Comparison of ENCODE assay signal across 8 cellular contexts in the genomic region with DNA sequence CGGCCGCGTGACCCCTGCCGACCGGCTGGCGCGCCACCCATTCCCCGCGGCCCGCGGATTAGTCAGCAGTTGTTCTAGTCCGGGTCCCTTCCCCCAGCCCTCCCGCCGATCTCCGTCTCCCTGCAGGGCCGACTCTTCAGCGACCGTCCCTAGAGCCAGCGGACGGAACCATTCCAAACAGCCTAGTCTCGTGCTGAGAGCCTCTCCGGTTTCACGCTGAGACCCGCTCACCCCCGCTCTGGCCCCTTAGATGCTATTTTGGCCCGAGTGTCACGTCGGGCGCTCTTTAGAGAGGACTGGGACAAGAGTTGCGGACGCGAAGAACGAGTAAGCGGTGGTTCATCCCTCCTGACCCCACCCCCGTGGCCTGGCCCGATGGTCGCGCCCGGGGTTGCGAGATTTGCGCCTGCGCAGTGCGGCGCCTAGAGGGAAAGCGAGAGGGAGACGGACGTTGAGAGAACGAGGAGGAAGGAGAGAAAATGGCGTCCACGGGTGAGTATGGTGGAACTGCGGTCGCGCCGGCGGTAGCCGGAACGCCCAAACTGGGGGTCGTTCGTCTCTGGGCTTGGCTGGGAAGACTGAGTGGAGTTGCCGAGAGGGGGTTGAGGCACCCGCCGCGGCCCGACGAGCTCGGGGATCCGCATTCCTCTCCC. TPM values are rescaled to one million over a fixed set of nuclear protein-coding genes. Genes with fewer than 3 reads are reported as not detected.
DNase-seq lines count a peak whose midpoint lies in the region; ATAC-seq and TF ChIP-seq lines count a peak whose summit lies in the region.

A gene with protein sequence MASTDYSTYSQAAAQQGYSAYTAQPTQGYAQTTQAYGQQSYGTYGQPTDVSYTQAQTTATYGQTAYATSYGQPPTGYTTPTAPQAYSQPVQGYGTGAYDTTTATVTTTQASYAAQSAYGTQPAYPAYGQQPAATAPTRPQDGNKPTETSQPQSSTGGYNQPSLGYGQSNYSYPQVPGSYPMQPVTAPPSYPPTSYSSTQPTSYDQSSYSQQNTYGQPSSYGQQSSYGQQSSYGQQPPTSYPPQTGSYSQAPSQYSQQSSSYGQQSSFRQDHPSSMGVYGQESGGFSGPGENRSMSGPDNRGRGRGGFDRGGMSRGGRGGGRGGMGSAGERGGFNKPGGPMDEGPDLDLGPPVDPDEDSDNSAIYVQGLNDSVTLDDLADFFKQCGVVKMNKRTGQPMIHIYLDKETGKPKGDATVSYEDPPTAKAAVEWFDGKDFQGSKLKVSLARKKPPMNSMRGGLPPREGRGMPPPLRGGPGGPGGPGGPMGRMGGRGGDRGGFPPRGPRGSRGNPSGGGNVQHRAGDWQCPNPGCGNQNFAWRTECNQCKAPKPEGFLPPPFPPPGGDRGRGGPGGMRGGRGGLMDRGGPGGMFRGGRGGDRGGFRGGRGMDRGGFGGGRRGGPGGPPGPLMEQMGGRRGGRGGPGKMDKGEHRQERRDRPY (plus strand): TSS at position 411 of the 653 bp plus-strand sequence. CDS start 69 bp downstream, at position 480.
A gene (minus strand): TSS at position 124 of the 653 bp plus-strand sequence. CDS start 2,355 bp downstream, outside the sequence.

- peaks cover 29% of the 10 kb centered on the region; the same call in 1 of the 2 replicates for H3K36me3 ChIP-seq in SU-DHL-6 (ENCODE audit: low read length)
- H3K36me3 ChIP-seq in ovary = no peaks in the 10 kb centered on the region
- peaks cover 16% of the 10 kb centered on the region for H3K36me3 ChIP-seq in thymus (ENCODE audit: control insufficient read depth, insufficient read depth)

- peak within 1 kb of the TSS; percentile 47 for H2AFZ ChIP-seq in SU-DHL-6 (ENCODE audit: low read depth, low read length, severe bottlenecking)

- H3K9me3 ChIP-seq in SU-DHL-6 (ENCODE audit: insufficient read depth, low read length) = no peaks in the 10 kb centered on the region
- H3K9me3 ChIP-seq in ovary = no peaks in the 10 kb centered on the region
- H3K9me3 ChIP-seq in thymus (ENCODE audit: control insufficient read depth) = no peaks in the 10 kb centered on the region

- ATAC-seq in HG02759 (IDR thresholded peaks at IDR 0.05; ENCODE audit: unreplicated experiment) (peak; percentile 77), Right ventricle myocardium inferior (peak; percentile 95)
- ATAC-seq in activated naive CD8-positive, alpha-beta T cell treated with anti-CD3 and anti-CD28 coated beads, Interleukin-2, amount 10 ng/mL, durations not matched to agents 7 days and 5 days (ENCODE audit: low read depth) = peak; percentile 89

- H3K36me3 Mint-ChIP-seq in activated naive CD8-positive, alpha-beta T cell treated with anti-CD3 and anti-CD28 coated beads, Interleukin-2, amount 10 ng/mL, durations not matched to agents 7 days and 5 days = peaks cover 35% of the 10 kb centered on the region

- peak within 1 kb of the TSS; percentile 95 for H3K4me2 ChIP-seq in SU-DHL-6 (ENCODE audit: low read depth, low read length, poor library complexity, severe bottlenecking)

- H3F3A ChIP-seq in SU-DHL-6 (ENCODE audit: insufficient read depth) = no peaks in the 10 kb centered on the region

- H3K4me3 Mint-ChIP-seq in activated naive CD8-positive, alpha-beta T cell treated with anti-CD3 and anti-CD28 coated beads, Interleukin-2, amount 10 ng/mL, durations not matched to agents 7 days and 5 days = peak within 1 kb of the TSS; percentile 86

- H3K4me1 ChIP-seq in ovary (ENCODE audit: insufficient read depth) (peaks cover 11% of the 10 kb centered on the region), thymus (ENCODE audit: control insufficient read depth, insufficient read depth, low read length) (peaks cover 28% of the 10 kb centered on the region)

- H3K27me3 ChIP-seq in SU-DHL-6 (ENCODE audit: low read length) (no peaks in the 10 kb centered on the region), ovary (no peaks in the 10 kb centered on the region), thymus (ENCODE audit: control insufficient read depth, insufficient read depth) (no peaks in the 10 kb centered on the region)

- H3K27me3 Mint-ChIP-seq in activated naive CD8-positive, alpha-beta T cell treated with anti-CD3 and anti-CD28 coated beads, Interleukin-2, amount 10 ng/mL, durations not matched to agents 7 days and 5 days = no peaks in the 10 kb centered on the region

- H3K4me3 ChIP-seq in GM12864 (ENCODE audit: low read depth, low read length) (peak within 1 kb of the TSS; percentile 96), SU-DHL-6 (ENCODE audit: insufficient read depth, low read length, poor library complexity, severe bottlenecking) (peak within 1 kb of the TSS; percentile 92), ovary (peak within 1 kb of the TSS; percentile 98), thymus (ENCODE audit: low read length) (peak within 1 kb of the TSS; percentile 98)

- TF ChIP-seq CTCF in GM12864 (IDR thresholded peaks at IDR 0.05; ENCODE audit: low read depth, low read length, missing control alignments) = no peak
- TF ChIP-seq CTCF in SU-DHL-6 (IDR thresholded peaks at IDR 0.05; ENCODE audit: insufficient read depth, low read length, poor library complexity, severe bottlenecking) = no peak
- peak in 1 of 3 donors; percentile 1 for TF ChIP-seq CTCF in ovary (IDR thresholded peaks at IDR 0.05)

- POLR2A ChIA-PET in activated naive CD8-positive, alpha-beta T cell treated with anti-CD3 and anti-CD28 coated beads, Interleukin-2, amount 10 ng/mL, durations not matched to agents 7 days and 5 days (lab: Charles Lee) = interaction anchor here (0.6 to 2.6 kb wide), 7 partner anchors 36 to 502 kb away, joined by 3 to 11 read pairs (median 3); a partner anchor contains a TSS

- DNase-seq in GM12864 (ENCODE audit: low read depth) (peak; percentile 90), NCI-H1417 (lab: John Stamatoyannopoulos, UW) (peak; percentile 91 to 97 (median 95)), Right ventricle myocardium inferior (ENCODE audit: missing footprints) (peak; percentile 97), ovary (peak; percentile 95 to 98 (median 96))
- DNase-seq in activated naive CD8-positive, alpha-beta T cell treated with anti-CD3 and anti-CD28 coated beads, Interleukin-2, amount 10 ng/mL, durations not matched to agents 7 days and 5 days = peak; percentile 100

- no peaks in the 10 kb centered on the region for H3K9me3 Mint-ChIP-seq in activated naive CD8-positive, alpha-beta T cell treated with anti-CD3 and anti-CD28 coated beads, Interleukin-2, amount 10 ng/mL, durations not matched to agents 7 days and 5 days

- H3K9me2 ChIP-seq in SU-DHL-6 (replicated peaks; ENCODE audit: insufficient read depth, low read length) = no peaks in the 10 kb centered on the region

- H3K27ac Mint-ChIP-seq in activated naive CD8-positive, alpha-beta T cell treated with anti-CD3 and anti-CD28 coated beads, Interleukin-2, amount 10 ng/mL, durations not matched to agents 7 days and 5 days = peak within 1 kb of the TSS; percentile 95

- peaks cover 35% of the 10 kb centered on the region for H3K4me1 Mint-ChIP-seq in activated naive CD8-positive, alpha-beta T cell treated with anti-CD3 and anti-CD28 coated beads, Interleukin-2, amount 10 ng/mL, durations not matched to agents 7 days and 5 days

- TF ChIP-seq EP300 in ovary (IDR thresholded peaks at IDR 0.05) = no peak

- intact Hi-C loops in Right ventricle myocardium inferior (cut with DNase I) (loop anchor here (2.0 to 10.0 kb wide), 2 partner anchors 39 to 193 kb away; a partner anchor contains a TSS), ovary (cut with DNase I) (no loop called here)

- 0 to 1% (median 0%) methylated on average over 51 to 67 of the region's 67 CpGs for WGBS in ovary, 3 donors
- WGBS in thymus = under 1% methylated on average over 67 of the region's 67 CpGs

- peaks cover 62% of the 10 kb centered on the region for H3K79me2 ChIP-seq in SU-DHL-6 (ENCODE audit: insufficient read depth, low read length)

- H3K27ac ChIP-seq in SU-DHL-6 (ENCODE audit: low read depth, low read length) = peak within 1 kb of the TSS; percentile 81
- H3K27ac ChIP-seq in ovary = peak within 1 kb of the TSS; percentile 84 to 99
- H3K27ac ChIP-seq in thymus (ENCODE audit: low read depth) = peak within 1 kb of the TSS; percentile 98

- peak; percentile 86 for TF ChIP-seq POLR2A in ovary (IDR thresholded peaks at IDR 0.05)

- peaks cover 39% of the 10 kb centered on the region for H4K20me1 ChIP-seq in SU-DHL-6 (ENCODE audit: low read depth, low read length)

- H3K9ac ChIP-seq in SU-DHL-6 (ENCODE audit: low read length) = peak within 1 kb of the TSS; percentile 98

RNA-seq across cellular contexts. Expression of the first gene that starts in this region (rescaled TPM):
- 100 to 1,000 TPM; 284 to 302 TPM for total RNA-seq in activated naive CD8-positive, alpha-beta T cell treated with anti-CD3 and anti-CD28 coated beads, Interleukin-2, amount 10 ng/mL, durations not matched to agents 7 days and 5 days
- total RNA-seq in Right ventricle myocardium inferior (112 TPM), ovary (100 to 1,000 TPM; 127 to 191 (median 170) TPM)
- polyA plus RNA-seq in ovary (100 to 1,000 TPM; 136 to 175 TPM), thymus (175 TPM)

RNA-seq across cellular contexts. Expression of the second gene that starts in this region (rescaled TPM):
- 10 to 100 TPM; 27.5 to 30.1 TPM for total RNA-seq in activated naive CD8-positive, alpha-beta T cell treated with anti-CD3 and anti-CD28 coated beads, Interleukin-2, amount 10 ng/mL, durations not matched to agents 7 days and 5 days
- total RNA-seq in Right ventricle myocardium inferior (11.6 TPM), ovary (10 to 100 TPM; 16.9 to 26.8 (median 19.4) TPM)
- polyA plus RNA-seq in ovary (10 to 100 TPM in 1 of 2 donors, 1 to 10 TPM in 1; 4.2 to 22.5 TPM), thymus (31.1 TPM)

Comparison
In these comparisons a context has a peak if more than half of its experiments do, and no peak if none do; other contexts are left out.
1. Peak in every context shown above with its lines: DNase-seq, ATAC-seq, H3K4me3 ChIP-seq and H3K27ac ChIP-seq.